ENCODE assay signal across 1 cellular context in genomic region chr6:89819336-89820130, GRCh38.
TF ChIP-seq lines count a peak whose summit lies in the region.

MDN1 (minus strand) TSS chr6:89819794; CDS start chr6:89819607, 187 bp downstream.

TF ChIP-seq in H1, 55 proteins besides CTCF, POLR2A, EP300 and RAD21 (continued from another document):
- TF ChIP-seq CHD7 (IDR thresholded peaks at IDR 0.05; ENCODE audit: insufficient replicate concordance, low read length), result no peak
- peak; percentile 14; the same call in 1 of the 2 replicates for TF ChIP-seq JUND (IDR thresholded peaks at IDR 0.05; ENCODE audit: low read length)
- no peak for TF ChIP-seq BRCA1 (IDR thresholded peaks at IDR 0.05; ENCODE audit: low read depth, low read length)
- no peak; the same call in 1 of the 2 replicates for TF ChIP-seq RBBP5 (IDR thresholded peaks at IDR 0.05; ENCODE audit: borderline replicate concordance, low read depth, low read length)
- TF ChIP-seq HDAC2 (IDR thresholded peaks at IDR 0.05; ENCODE audit: borderline replicate concordance in 1 of 2, low read depth in 2 of 2, low read length in 2 of 2), result peak in 1 of 2 experiments; percentile 72; a peak in 1 of 4 replicates
- TF ChIP-seq NANOG (IDR thresholded peaks at IDR 0.05; ENCODE audit: insufficient read depth, low read depth, low read length, poor library complexity, severe bottlenecking), result no peak
- no peak for TF ChIP-seq NRF1 (IDR thresholded peaks at IDR 0.05; ENCODE audit: low read depth, low read length)
- TF ChIP-seq EGR1 (IDR thresholded peaks at IDR 0.05; ENCODE audit: borderline replicate concordance, low read depth, low read length), result no peak
- peak; percentile 97 for TF ChIP-seq MAX (IDR thresholded peaks at IDR 0.05)
- TF ChIP-seq USF2 (IDR thresholded peaks at IDR 0.05; ENCODE audit: low read length), result peak; percentile 86
- TF ChIP-seq RNF2 (IDR thresholded peaks at IDR 0.05; ENCODE audit: borderline replicate concordance, low read depth, low read length, missing control alignments, poor library complexity, severe bottlenecking), result no peak
- peak; percentile 88 for TF ChIP-seq TAF7 (optimal IDR thresholded peaks at IDR 0.05; ENCODE audit: borderline replicate concordance, low read depth, low read length)
- 0 out of 2 replicates have a peak, but pooled peaks have one; percentile 16 for TF ChIP-seq KDM1A (IDR thresholded peaks at IDR 0.05; ENCODE audit: borderline replicate concordance, low read length)
- no peak for TF ChIP-seq FOSL1 (IDR thresholded peaks at IDR 0.05; ENCODE audit: insufficient read depth, low read depth, low read length)
- no peak for TF ChIP-seq ATF2 (IDR thresholded peaks at IDR 0.05; ENCODE audit: low read length)
- TF ChIP-seq CBX8 (IDR thresholded peaks at IDR 0.05; ENCODE audit: borderline replicate concordance, low read depth, low read length), result no peak
- TF ChIP-seq YY1 (IDR thresholded peaks at IDR 0.05; ENCODE audit: low read depth, low read length), result no peak
- no peak for TF ChIP-seq JUN (IDR thresholded peaks at IDR 0.05; ENCODE audit: low read depth, low read length)
- TF ChIP-seq SIX5 (IDR thresholded peaks at IDR 0.05; ENCODE audit: low read depth, low read length), result no peak
- TF ChIP-seq TEAD4 (IDR thresholded peaks at IDR 0.05; ENCODE audit: low read depth, low read length), result peak; percentile 7; the same call in 1 of the 2 replicates
- TF ChIP-seq HDAC6 (IDR thresholded peaks at IDR 0.05; ENCODE audit: low read depth, low read length), result no peak
- TF ChIP-seq BCL11A (IDR thresholded peaks at IDR 0.05; ENCODE audit: low read depth in 2 of 2, low read length in 2 of 2), result no peak
- peak; percentile 85 for TF ChIP-seq KDM4A (IDR thresholded peaks at IDR 0.05; ENCODE audit: low read depth, low read length, severe bottlenecking)
- no peak for TF ChIP-seq MAFK (IDR thresholded peaks at IDR 0.05; ENCODE audit: low read depth, low read length)
- TF ChIP-seq BACH1 (IDR thresholded peaks at IDR 0.05; ENCODE audit: low read length), result no peak
- TF ChIP-seq SIN3A (conservative IDR thresholded peaks at IDR 0.05 in 1 of 2, IDR thresholded peaks at IDR 0.05 in 1 of 2; ENCODE audit: low read depth in 1 of 2, low read length in 2 of 2), result peak; percentile 79 to 97; a peak in 2 of 4 replicates
- peak; percentile 81 for TF ChIP-seq PHF8 (conservative IDR thresholded peaks at IDR 0.05; ENCODE audit: low read depth, low read length)
- TF ChIP-seq SP1 (IDR thresholded peaks at IDR 0.05; ENCODE audit: low read depth, low read length), result peak; percentile 38; the same call in 1 of the 2 replicates
- no peak for TF ChIP-seq CHD1 (IDR thresholded peaks at IDR 0.05; ENCODE audit: low read depth, low read length)
- TF ChIP-seq SRF (IDR thresholded peaks at IDR 0.05; ENCODE audit: low read depth, low read length), result peak; percentile 75
- TF ChIP-seq CBX5 (IDR thresholded peaks at IDR 0.05; ENCODE audit: low read depth, low read length), result no peak
- peak; percentile 85 for TF ChIP-seq TBP (IDR thresholded peaks at IDR 0.05; ENCODE audit: low read depth, low read length)
- no peak for TF ChIP-seq TCF12 (IDR thresholded peaks at IDR 0.05; ENCODE audit: low read depth, low read length)
- TF ChIP-seq ASH2L (IDR thresholded peaks at IDR 0.05; ENCODE audit: low read length), result peak; percentile 81
- peak; percentile 57; the same call in 1 of the 2 replicates for TF ChIP-seq KDM5A (IDR thresholded peaks at IDR 0.05; ENCODE audit: low read length)
- peak; percentile 94 for TF ChIP-seq TAF1 (IDR thresholded peaks at IDR 0.05; ENCODE audit: low read depth, low read length)
- TF ChIP-seq GABPA (IDR thresholded peaks at IDR 0.05; ENCODE audit: borderline replicate concordance, insufficient read depth, low read length), result peak; percentile 87; the same call in 1 of the 2 replicates
- TF ChIP-seq ATF3 (IDR thresholded peaks at IDR 0.05; ENCODE audit: insufficient read depth, low read depth, low read length), result peak; percentile 86
- TF ChIP-seq CHD2 (IDR thresholded peaks at IDR 0.05; ENCODE audit: low read length), result 0 out of 2 replicates have a peak, but pooled peaks have one; percentile 33
- peak; percentile 98 for TF ChIP-seq POLR2AphosphoS5 (IDR thresholded peaks at IDR 0.05; ENCODE audit: low read depth, low read length)
- TF ChIP-seq E2F6 (IDR thresholded peaks at IDR 0.05), result peak; percentile 97
- no peak for TF ChIP-seq SAP30 (IDR thresholded peaks at IDR 0.05; ENCODE audit: insufficient read depth, insufficient replicate concordance, low read length)
- no peak for TF ChIP-seq RFX5 (IDR thresholded peaks at IDR 0.05; ENCODE audit: borderline replicate concordance, low read depth, low read length)
- peak; percentile 62; the same call in 1 of the 2 replicates for TF ChIP-seq GTF2F1 (IDR thresholded peaks at IDR 0.05; ENCODE audit: borderline replicate concordance, low read depth, low read length)
- TF ChIP-seq ZNF274 (IDR thresholded peaks at IDR 0.05; ENCODE audit: borderline replicate concordance, extremely low read depth, low read length), result no peak
- no peak for TF ChIP-seq RXRA (IDR thresholded peaks at IDR 0.05; ENCODE audit: insufficient read depth, low read depth, low read length)
- TF ChIP-seq SP4 (IDR thresholded peaks at IDR 0.05; ENCODE audit: low read length), result no peak; the same call in 1 of the 2 replicates
- TF ChIP-seq CEBPB (IDR thresholded peaks at IDR 0.05; ENCODE audit: low read depth, low read length), result no peak
